In the genomic region with DNA sequence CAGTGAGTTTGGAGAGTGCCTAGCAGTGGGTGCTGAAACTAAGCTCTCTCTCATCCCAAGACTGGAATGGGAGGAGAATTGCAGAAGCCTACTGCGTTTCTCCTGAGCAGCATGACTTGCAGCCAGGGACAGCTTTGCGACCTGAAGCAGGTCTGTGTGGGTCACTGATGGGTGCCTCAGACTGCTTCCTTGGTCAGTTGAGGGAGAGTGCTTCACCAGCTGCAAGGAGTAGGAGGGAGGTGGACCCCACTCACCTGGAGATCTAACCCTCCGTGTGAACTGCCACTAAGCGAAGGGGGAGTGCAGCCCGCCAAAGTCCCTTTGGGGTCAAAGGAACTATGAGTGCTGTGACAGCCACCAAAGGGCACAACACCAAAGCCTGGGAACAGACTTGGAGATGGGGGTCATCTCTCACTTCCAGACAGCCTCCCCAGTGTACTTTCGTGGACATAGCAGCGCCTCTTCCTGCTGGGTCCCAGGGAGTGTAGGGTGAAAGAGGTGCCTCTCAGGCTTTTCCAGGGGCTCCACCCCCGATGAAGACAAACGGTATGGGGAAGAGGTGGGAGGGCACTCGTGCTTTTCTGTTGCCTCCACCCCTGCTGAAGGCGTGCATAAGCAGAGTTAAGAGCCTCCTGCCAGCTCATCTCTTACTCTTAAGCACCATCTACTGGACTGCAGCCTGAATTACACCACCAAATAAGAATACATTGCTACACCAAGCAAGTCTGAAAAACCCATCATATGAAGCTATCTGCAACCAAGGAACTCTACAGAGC, we compare ENCODE assay signal across 8 cellular contexts. TPM values are rescaled to one million over a fixed set of nuclear protein-coding genes. Genes with fewer than 3 reads are reported as not detected.
DNase-seq lines count a peak whose midpoint lies in the region; ATAC-seq, FAIRE-seq and TF ChIP-seq lines count a peak whose summit lies in the region.

No MANE protein-coding gene starts in this region.

- no peak for TF ChIP-seq POLR2A in H1 (IDR thresholded peaks at IDR 0.05; ENCODE audit: control extremely low read depth in 1 of 2, low read depth in 2 of 2, low read length in 2 of 2)
- TF ChIP-seq POLR2A in transverse colon (IDR thresholded peaks at IDR 0.05): no peak

- 62% methylated on average over 11 of the region's 11 CpGs; no CpG with 5 or more reads in 1 of the 2 experiments for WGBS in H1 (ENCODE audit: extremely low coverage in 1 of 2, insufficient coverage in 1 of 2, insufficient read length in 1 of 2, insufficient replicate concordance in 2 of 2, low coverage in 1 of 2, low lambda C conversion rate in 2 of 2, missing lambda C conversion rate in 1 of 2), 2 experiments
- 61% methylated on average over 11 of the region's 11 CpGs; no CpG with 5 or more reads in 1 of the 2 donors for WGBS in transverse colon (ENCODE audit: low coverage in 1 of 2), 2 donors

- H3K27ac ChIP-seq in H1 (ENCODE audit: low read depth, low read length): no peak overlapping the region
- H3K27ac ChIP-seq in transverse colon: no peak overlapping the region

- no peaks in the 10 kb centered on the region for H4K20me1 ChIP-seq in H1 (replicated peaks in 1 of 2; ENCODE audit: control insufficient read depth in 1 of 2, insufficient read depth in 2 of 2, low read length in 2 of 2)

- H3K9me3 ChIP-seq in BE2C (no peaks in the 10 kb centered on the region), H1 (ENCODE audit: insufficient read depth in 2 of 2, low read depth in 1 of 2, low read length in 1 of 2) (no peaks in the 10 kb centered on the region), transverse colon (no peaks in the 10 kb centered on the region)

- peak; percentile 91 for ATAC-seq in GM18511 (IDR thresholded peaks at IDR 0.05; ENCODE audit: unreplicated experiment)
- peak; percentile 83 for ATAC-seq in HG02938 (IDR thresholded peaks at IDR 0.05; ENCODE audit: unreplicated experiment)

- peak overlapping the region; percentile 25 for H3K18ac ChIP-seq in H1 (ENCODE audit: extremely low read depth, low read length)

- POLR2A ChIA-PET in H1 (lab: Charles Lee; ENCODE audit: partially characterized antibody): interaction anchor here (1.3 to 1.9 kb wide), 2 partner anchors 13 to 34 kb away, joined by 4 to 6 read pairs; a partner anchor contains a TSS

- FAIRE-seq in H1 (lab: Jason Lieb, UNC): peak; percentile 97

- peak overlapping the region; percentile 35; the same call in 1 of the 2 replicates for H4K8ac ChIP-seq in H1 (ENCODE audit: extremely low read depth, insufficient read depth, low read length)

- no peak overlapping the region for H3K4ac ChIP-seq in H1 (replicated peaks; ENCODE audit: insufficient read length, low read depth, low read length)

- H2BK120ac ChIP-seq in H1 (replicated peaks; ENCODE audit: low read depth, low read length): no peak overlapping the region

- no peak overlapping the region for H3K9ac ChIP-seq in H1 (replicated peaks in 1 of 4; ENCODE audit: extremely low read depth in 1 of 4, low read depth in 3 of 4, low read length in 3 of 4)

- H4K5ac ChIP-seq in H1 (ENCODE audit: insufficient read length, low read depth, low read length): no peak overlapping the region

- no peak overlapping the region for H3K14ac ChIP-seq in H1 (ENCODE audit: insufficient read length)

- H2AK5ac ChIP-seq in H1 (ENCODE audit: low read depth, low read length): no peak overlapping the region

- no peak overlapping the region for H3K56ac ChIP-seq in H1 (replicated peaks; ENCODE audit: insufficient read length, low read depth, low read length)

- no peak overlapping the region for H2BK20ac ChIP-seq in H1 (ENCODE audit: low read length)

- H3K23me2 ChIP-seq in H1 (ENCODE audit: low read depth, low read length): no peaks in the 10 kb centered on the region

- H3K27me3 ChIP-seq in BE2C (no peaks in the 10 kb centered on the region), H1 (replicated peaks in 1 of 4; ENCODE audit: control insufficient read depth in 3 of 4, extremely low read depth in 1 of 4, insufficient read depth in 3 of 4, low read length in 3 of 4) (no peaks in the 10 kb centered on the region), transverse colon (no peaks in the 10 kb centered on the region)

- H3K4me1 ChIP-seq in BE2C (no peaks in the 10 kb centered on the region), H1 (replicated peaks in 1 of 4; ENCODE audit: control insufficient read depth in 3 of 4, insufficient read depth in 4 of 4, low read length in 3 of 4) (peaks cover 0 to 4% (median 3%) of the 10 kb centered on the region in 4 experiments; a peak in 5 of 7 replicates), transverse colon (no peaks in the 10 kb centered on the region)

- no peak for TF ChIP-seq EP300 in H1 (IDR thresholded peaks at IDR 0.05; ENCODE audit: borderline replicate concordance in 1 of 2, low read depth in 2 of 2, low read length in 2 of 2)
- TF ChIP-seq EP300 in transverse colon (IDR thresholded peaks at IDR 0.05; ENCODE audit: low read depth): no peak

- TF ChIP-seq CTCF in BE2C (IDR thresholded peaks at IDR 0.05; ENCODE audit: low read depth, low read length): peak; percentile 83
- peak in 2 of 3 experiments; percentile 61 to 90; a peak in 3 of 4 replicates for TF ChIP-seq CTCF in H1 (IDR thresholded peaks at IDR 0.05; ENCODE audit: control extremely low read depth in 1 of 3, insufficient read depth in 1 of 3, low read depth in 1 of 3, low read length in 3 of 3)
- peak; percentile 59 to 72 (median 66) for TF ChIP-seq CTCF in transverse colon (IDR thresholded peaks at IDR 0.05)

- H2AFZ ChIP-seq in H1 (ENCODE audit: low read length): peak overlapping the region; percentile 88

- no peaks in the 10 kb centered on the region for H3K79me1 ChIP-seq in H1 (ENCODE audit: low read depth, low read length)

- no peaks in the 10 kb centered on the region for H3K79me2 ChIP-seq in H1 (ENCODE audit: control insufficient read depth in 1 of 2, insufficient read depth in 2 of 2, low read length in 2 of 2)

- DNase-seq in BE2C: peak; percentile 62
- DNase-seq in NCI-H146 (lab: John Stamatoyannopoulos, UW): peak; percentile 28
- DNase-seq in UCSD-AML1 (lab: John Stamatoyannopoulos, UW; ENCODE audit: unreplicated experiment): peak; percentile 45
- peak; percentile 66 to 68 for DNase-seq in H1 (ENCODE audit: low read depth in 1 of 2, low spot score in 2 of 2)
- DNase-seq in mucosa of gallbladder (ENCODE audit: low spot score): peak; percentile 38
- DNase-seq in transverse colon: peak; percentile 20

- no peak overlapping the region for H3K23ac ChIP-seq in H1 (ENCODE audit: insufficient read length)

- CTCF ChIA-PET in H1 (lab: Charles Lee; ENCODE audit: partially characterized antibody): interaction anchor here (0.5 to 4.2 kb wide), 73 partner anchors 9 to 929 kb away, joined by 3 to 71 read pairs (median 4); a partner anchor contains a TSS

- no peak overlapping the region for H4K91ac ChIP-seq in H1 (replicated peaks; ENCODE audit: insufficient read length, low read length)

- intact Hi-C loops in transverse colon (cut with DNase I; ENCODE audit: low total_unique reads): no loop called here

- peak overlapping the region; percentile 14; the same call in 1 of the 2 replicates for H2BK12ac ChIP-seq in H1 (ENCODE audit: low read depth, low read length)

- peak overlapping the region; percentile 31; the same call in 1 of the 2 replicates for H2BK5ac ChIP-seq in H1 (ENCODE audit: low read depth, low read length)

- in situ Hi-C loops in transverse colon (cut with MboI; ENCODE audit: low pct_ligation_motif_present in 1 of 4, low pct_unique_long_range_greater_than_20kb in 1 of 4, low sequenced_read_pairs in 3 of 4): loop anchor here in 1 of 4 donors (10.0 kb wide), 1 partner anchor 250 kb away; no protein-coding TSS in a partner anchor

- H3K4me3 ChIP-seq in BE2C (ENCODE audit: low read depth, low read length): no peak overlapping the region
- peak overlapping the region in 1 of 4 experiments; percentile 26; a peak in 2 of 8 replicates for H3K4me3 ChIP-seq in H1 (ENCODE audit: extremely low read depth in 1 of 4, insufficient read depth in 2 of 4, low read depth in 3 of 4, low read length in 4 of 4)
- no peak overlapping the region for H3K4me3 ChIP-seq in transverse colon

- H2BK15ac ChIP-seq in H1 (ENCODE audit: low read length): peak overlapping the region; percentile 100

- H3K4me2 ChIP-seq in H1 (ENCODE audit: insufficient read depth in 1 of 2, low read depth in 2 of 2, low read length in 2 of 2): peak overlapping the region; percentile 18 to 48

- TF ChIP-seq RAD21 in H1 (IDR thresholded peaks at IDR 0.05 in 1 of 2, conservative IDR thresholded peaks at IDR 0.05 in 1 of 2; ENCODE audit: low read depth in 2 of 2, low read length in 2 of 2): peak; percentile 86 to 87

- H3K36me3 ChIP-seq in BE2C: no peaks in the 10 kb centered on the region
- no peaks in the 10 kb centered on the region for H3K36me3 ChIP-seq in H1 (ENCODE audit: control insufficient read depth in 2 of 4, insufficient read depth in 4 of 4, low read length in 3 of 4)
- no peaks in the 10 kb centered on the region for H3K36me3 ChIP-seq in transverse colon

TF ChIP-seq in H1, 55 proteins besides CTCF, POLR2A, EP300 and RAD21:
- no peak for TF ChIP-seq TAF1 (IDR thresholded peaks at IDR 0.05; ENCODE audit: low read depth, low read length)
- TF ChIP-seq, protein P1, sequence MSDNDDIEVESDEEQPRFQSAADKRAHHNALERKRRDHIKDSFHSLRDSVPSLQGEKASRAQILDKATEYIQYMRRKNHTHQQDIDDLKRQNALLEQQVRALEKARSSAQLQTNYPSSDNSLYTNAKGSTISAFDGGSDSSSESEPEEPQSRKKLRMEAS (IDR thresholded peaks at IDR 0.05): peak; percentile 48; the same call in 1 of the 2 replicates

RNA-seq across cellular contexts. Expression of a gene that starts 34.3 kb away (rescaled TPM):
- 21.3 TPM for polyA plus RNA-seq in BE2C (2012; ENCODE audit: insufficient read depth, insufficient read length, low read depth)
- 17.7 and 19.2 TPM in 2 replicates for total RNA-seq in H1 (2021; fragmentation: NEBNext Ultra II Directional; extraction: Animal tissue kit (Norgen Biotek cat#: 25700))
- 8.0 and 8.2 TPM in 2 replicates for polyA plus RNA-seq in H1 (2011; rRNA removed)
- polyA plus RNA-seq in H1 (2011; cell fraction: cytosol; rRNA removed): 10.9 TPM
- 8.5 TPM for polyA plus RNA-seq in H1 (2011; cell fraction: nucleus; rRNA removed)
- 11.7 to 17.0 TPM (median 13.8 TPM) in 4 replicates for polyA plus RNA-seq in H1 (2012, experiment 1 of 2)
- 2.7 TPM for polyA plus RNA-seq in H1 (2012, experiment 2 of 2)
- polyA plus RNA-seq in H1 (2013, experiment 1 of 2): 9.4 TPM
- 9.7 TPM for polyA plus RNA-seq in H1 (2013, experiment 2 of 2)
- polyA minus RNA-seq in H1 (2011; rRNA and poly(A)+ RNA removed): 15.4 and 23.3 TPM in 2 replicates
- 6.0 TPM for polyA minus RNA-seq in H1 (2011; cell fraction: cytosol; rRNA and poly(A)+ RNA removed)
- polyA minus RNA-seq in H1 (2011; cell fraction: nucleus; rRNA and poly(A)+ RNA removed): 8.4 TPM
- total RNA-seq in mucosa of gallbladder (13.0 TPM), transverse colon (10 to 100 TPM; 21.7 to 72.8 (median 47.7) TPM)
